25 cellular contexts compared by ENCODE assay signal in genomic region chr14:102145395-102145794, GRCh38.
"Had no signal": no experiment of that assay in that cellular context is flagged by ENCODE, and none has a peak within 500 bp of the region (broad histone marks: within the 10 kb centered on the region; RNA-seq: fewer than 3 reads in every experiment).

No MANE protein-coding gene starts in this region.

- DNase-seq: activated B cell treated with CpG ODN at 0.5 μM for 24 hours; activated CD4-positive, alpha-beta memory T cell treated with anti-CD3 and anti-CD28 coated beads, Interleukin-2, amount 10 ng/mL, durations not matched to agents 7 days and 5 days; activated CD4-positive, alpha-beta T cell treated with anti-CD3 and anti-CD28 coated beads for 1 hour; activated CD4-positive, alpha-beta T cell treated with anti-CD3 and anti-CD28 coated beads, Interleukin-2, amount 50 U/mL, for 1 hour; activated gamma-delta T cell; activated naive CD4-positive, alpha-beta T cell treated with anti-CD3 and anti-CD28 coated beads for 36 hours; activated naive CD8-positive, alpha-beta T cell treated with anti-CD3 and anti-CD28 coated beads, Interleukin-2, amount 10 ng/mL, durations not matched to agents 7 days and 5 days; activated T-cell treated with anti-CD3 and anti-CD28 coated beads for 4 hours; activated T-cell treated with anti-CD3 and anti-CD28 coated beads, Interleukin-2, amount 50 U/mL, for 48 hours; aorta; central memory CD4-positive, alpha-beta T cell; Karpas-422; NCI-H1105 treated with DMSO at 0.1 percent for 48 hours; NCI-H146; NCI-H187 treated with DMSO at 0.1 percent for 48 hours; NCI-H2081 treated with DMSO at 0.1 percent for 48 hours; NCI-H446; NCI-H524; PC-3; SHP77 treated with DMSO at 0.1 percent for 48 hours; T-helper 9 cell had no signal

- ATAC-seq: activated T-helper 17 cell treated with anti-CD3 and anti-CD28 coated beads, Interleukin-2, amount 50 U/mL, for 72 hours; K562; PC-3 had no signal

- H3K4me3 Mint-ChIP-seq: activated B cell treated with CpG ODN at 0.5 μM for 24 hours; activated CD4-positive, alpha-beta memory T cell treated with anti-CD3 and anti-CD28 coated beads, Interleukin-2, amount 10 ng/mL, durations not matched to agents 7 days and 5 days; activated naive CD4-positive, alpha-beta T cell treated with anti-CD3 and anti-CD28 coated beads for 36 hours; activated naive CD8-positive, alpha-beta T cell treated with anti-CD3 and anti-CD28 coated beads, Interleukin-2, amount 10 ng/mL, durations not matched to agents 7 days and 5 days; activated T-helper 17 cell treated with anti-CD3 and anti-CD28 coated beads, Interleukin-2, amount 50 U/mL, for 72 hours; T-helper 1 cell treated with Interleukin-12 subunit alpha and Interleukin-12 subunit beta and Interleukin-4 antibody, amounts not matched to agents 30 μg/mL and 1 μg/mL, for 36 hours had no signal

- H3K27ac Mint-ChIP-seq: activated B cell treated with CpG ODN at 0.5 μM for 24 hours; activated CD4-positive, alpha-beta memory T cell treated with anti-CD3 and anti-CD28 coated beads, Interleukin-2, amount 10 ng/mL, durations not matched to agents 7 days and 5 days; activated naive CD4-positive, alpha-beta T cell treated with anti-CD3 and anti-CD28 coated beads for 36 hours; activated naive CD8-positive, alpha-beta T cell treated with anti-CD3 and anti-CD28 coated beads, Interleukin-2, amount 10 ng/mL, durations not matched to agents 7 days and 5 days; activated T-helper 17 cell treated with anti-CD3 and anti-CD28 coated beads, Interleukin-2, amount 50 U/mL, for 72 hours; T-helper 1 cell treated with Interleukin-12 subunit alpha and Interleukin-12 subunit beta and Interleukin-4 antibody, amounts not matched to agents 30 μg/mL and 1 μg/mL, for 36 hours had no signal

- H3K27me3 Mint-ChIP-seq: activated B cell treated with CpG ODN at 0.5 μM for 24 hours; activated CD4-positive, alpha-beta memory T cell treated with anti-CD3 and anti-CD28 coated beads, Interleukin-2, amount 10 ng/mL, durations not matched to agents 7 days and 5 days; activated naive CD8-positive, alpha-beta T cell treated with anti-CD3 and anti-CD28 coated beads, Interleukin-2, amount 10 ng/mL, durations not matched to agents 7 days and 5 days; activated T-helper 17 cell treated with anti-CD3 and anti-CD28 coated beads, Interleukin-2, amount 50 U/mL, for 72 hours had no signal

- H3K4me3 ChIP-seq: K562 had no signal

- FAIRE-seq: bronchial epithelial cell, K562 had no signal

- H3K9me3 Mint-ChIP-seq: activated B cell treated with CpG ODN at 0.5 μM for 24 hours; activated CD4-positive, alpha-beta memory T cell treated with anti-CD3 and anti-CD28 coated beads, Interleukin-2, amount 10 ng/mL, durations not matched to agents 7 days and 5 days; activated naive CD4-positive, alpha-beta T cell treated with anti-CD3 and anti-CD28 coated beads for 36 hours; activated naive CD8-positive, alpha-beta T cell treated with anti-CD3 and anti-CD28 coated beads, Interleukin-2, amount 10 ng/mL, durations not matched to agents 7 days and 5 days; activated T-helper 17 cell treated with anti-CD3 and anti-CD28 coated beads, Interleukin-2, amount 50 U/mL, for 72 hours; T-helper 1 cell treated with Interleukin-12 subunit alpha and Interleukin-12 subunit beta and Interleukin-4 antibody, amounts not matched to agents 30 μg/mL and 1 μg/mL, for 36 hours had no signal
